1 cellular context compared by ENCODE assay signal in the genomic region with DNA sequence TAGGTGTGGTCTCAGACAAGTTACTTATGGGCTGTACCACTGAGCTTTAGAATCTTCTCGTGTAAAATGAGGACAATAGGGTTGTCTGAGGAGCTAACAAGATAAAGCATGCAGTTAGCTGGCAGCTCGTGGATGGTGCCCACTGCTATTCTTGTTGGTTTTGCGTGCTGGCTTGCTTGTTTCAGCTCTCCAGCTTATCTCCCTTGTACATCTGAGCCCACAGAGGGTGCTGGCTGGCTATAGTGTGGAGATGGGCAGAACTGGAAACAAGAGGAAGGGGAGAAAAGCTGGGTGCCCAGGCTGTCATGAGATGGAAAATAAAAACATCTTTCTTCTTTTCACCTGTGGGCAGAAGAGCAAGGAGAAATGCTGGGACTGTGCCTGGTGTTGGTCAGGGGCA.
TF ChIP-seq lines count a peak whose summit lies in the region.

No MANE protein-coding gene starts in this region.

TF ChIP-seq in SK-N-SH treated with all-trans-retinoic acid at 6 μM for 48 hours, 23 proteins besides CTCF, POLR2A, EP300 and RAD21 (continued from another document):
- TF ChIP-seq, protein P1, sequence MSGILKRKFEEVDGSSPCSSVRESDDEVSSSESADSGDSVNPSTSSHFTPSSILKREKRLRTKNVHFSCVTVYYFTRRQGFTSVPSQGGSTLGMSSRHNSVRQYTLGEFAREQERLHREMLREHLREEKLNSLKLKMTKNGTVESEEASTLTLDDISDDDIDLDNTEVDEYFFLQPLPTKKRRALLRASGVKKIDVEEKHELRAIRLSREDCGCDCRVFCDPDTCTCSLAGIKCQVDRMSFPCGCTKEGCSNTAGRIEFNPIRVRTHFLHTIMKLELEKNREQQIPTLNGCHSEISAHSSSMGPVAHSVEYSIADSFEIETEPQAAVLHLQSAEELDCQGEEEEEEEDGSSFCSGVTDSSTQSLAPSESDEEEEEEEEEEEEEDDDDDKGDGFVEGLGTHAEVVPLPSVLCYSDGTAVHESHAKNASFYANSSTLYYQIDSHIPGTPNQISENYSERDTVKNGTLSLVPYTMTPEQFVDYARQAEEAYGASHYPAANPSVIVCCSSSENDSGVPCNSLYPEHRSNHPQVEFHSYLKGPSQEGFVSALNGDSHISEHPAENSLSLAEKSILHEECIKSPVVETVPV (CRISPR knock-in tag; IDR thresholded peaks at IDR 0.05), result no peak
- TF ChIP-seq ZNF565 (CRISPR knock-in tag; conservative IDR thresholded peaks at IDR 0.05; ENCODE audit: low read depth) (no peak), RARB (CRISPR knock-in tag; IDR thresholded peaks at IDR 0.05) (no peak), ZC3H10 (CRISPR knock-in tag; IDR thresholded peaks at IDR 0.05) (no peak), ARNTL (CRISPR knock-in tag; IDR thresholded peaks at IDR 0.05; ENCODE audit: borderline replicate concordance, low read depth) (no peak)
- TF ChIP-seq, protein P2, sequence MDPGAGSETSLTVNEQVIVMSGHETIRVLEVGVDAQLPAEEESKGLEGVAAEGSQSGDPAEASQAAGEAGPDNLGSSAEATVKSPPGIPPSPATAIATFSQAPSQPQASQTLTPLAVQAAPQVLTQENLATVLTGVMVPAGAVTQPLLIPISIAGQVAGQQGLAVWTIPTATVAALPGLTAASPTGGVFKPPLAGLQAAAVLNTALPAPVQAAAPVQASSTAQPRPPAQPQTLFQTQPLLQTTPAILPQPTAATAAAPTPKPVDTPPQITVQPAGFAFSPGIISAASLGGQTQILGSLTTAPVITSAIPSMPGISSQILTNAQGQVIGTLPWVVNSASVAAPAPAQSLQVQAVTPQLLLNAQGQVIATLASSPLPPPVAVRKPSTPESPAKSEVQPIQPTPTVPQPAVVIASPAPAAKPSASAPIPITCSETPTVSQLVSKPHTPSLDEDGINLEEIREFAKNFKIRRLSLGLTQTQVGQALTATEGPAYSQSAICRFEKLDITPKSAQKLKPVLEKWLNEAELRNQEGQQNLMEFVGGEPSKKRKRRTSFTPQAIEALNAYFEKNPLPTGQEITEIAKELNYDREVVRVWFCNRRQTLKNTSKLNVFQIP (CRISPR knock-in tag; IDR thresholded peaks at IDR 0.05; ENCODE audit: borderline replicate concordance, low read depth), result no peak
TF ChIP-seq in SK-N-SH treated with all-trans-retinoic acid at 6 μM for 48 hours: peak in this region for 0.
